In genomic region chr20:57428611-57429496, GRCh38 we compare ENCODE assay signal across 15 cellular contexts. TPM values are rescaled to one million over a fixed set of nuclear protein-coding genes. Genes with fewer than 3 reads are reported as not detected.
DNase-seq lines count a peak whose midpoint lies in the region; ATAC-seq and TF ChIP-seq lines count a peak whose summit lies in the region.
"Had no signal": no experiment of that assay in that cellular context is flagged by ENCODE, and none has a peak within 500 bp of the region (broad histone marks: within the 10 kb centered on the region; RNA-seq: fewer than 3 reads in every experiment).

No MANE protein-coding gene starts in this region.

- no peaks in the 10 kb centered on the region for H3F3A ChIP-seq in PC-3 (ENCODE audit: low read length, unreplicated experiment)

- H2AFZ ChIP-seq in PC-3 (ENCODE audit: low read length), result peak overlapping the region; percentile 59; the same call in 1 of the 2 replicates

- POLR2A ChIA-PET in PC-3 (lab: Charles Lee; ENCODE audit: unreplicated experiment), result no interaction called here

- peak; percentile 33 for DNase-seq in G401 (ENCODE audit: low spot score)
- no peak for DNase-seq in PC-3
- peak; percentile 11 to 53 for DNase-seq in hippocampal formation (lab: John Stamatoyannopoulos, UW)
- peak; percentile 13 to 92 (median 56) for DNase-seq in posterior cingulate gyrus
- DNase-seq: activated T-cell treated with anti-CD3 and anti-CD28 coated beads, Interleukin-2, amount 50 U/mL, for 4 hours; mesendoderm; NCI-H1092; NCI-H774; stimulated activated CD4-positive, alpha-beta T cell treated with anti-CD3 and anti-CD28 coated beads, Interleukin-4, amount 100 ng/mL, for 4 hours; T-helper 1 cell; testis had no signal

- H3K4me3 ChIP-seq in PC-3 (ENCODE audit: low read length), result no peak overlapping the region
- H3K4me3 ChIP-seq: breast epithelium, testis had no signal

- peaks cover 15% of the 10 kb centered on the region for H3K4me1 ChIP-seq in PC-3 (ENCODE audit: insufficient read depth, low read length)
- H3K4me1 ChIP-seq: breast epithelium had no signal

- H3K36me3 ChIP-seq in PC-3 (ENCODE audit: low read depth, low read length), result no peaks in the 10 kb centered on the region
- H3K36me3 ChIP-seq: breast epithelium had no signal

- CTCF ChIA-PET in PC-3 (lab: Charles Lee), result no interaction called here

- H4K20me1 ChIP-seq in PC-3 (ENCODE audit: low read length), result no peaks in the 10 kb centered on the region

- no peak overlapping the region for H3K9ac ChIP-seq in PC-3 (ENCODE audit: low read length)

- no peak overlapping the region for H3K4me2 ChIP-seq in PC-3 (ENCODE audit: low read length)

- no peaks in the 10 kb centered on the region for H3K27me3 ChIP-seq in PC-3 (ENCODE audit: low read length)
- H3K27me3 ChIP-seq: breast epithelium, testis had no signal

- no peaks in the 10 kb centered on the region for H3K79me2 ChIP-seq in PC-3 (ENCODE audit: low read length)

- H3K27ac ChIP-seq in PC-3 (ENCODE audit: low read length), result no peak overlapping the region
- H3K27ac ChIP-seq: breast epithelium, testis had no signal

- H3K9me3 ChIP-seq in PC-3 (ENCODE audit: low read length), result no peaks in the 10 kb centered on the region
- H3K9me3 ChIP-seq: breast epithelium, testis had no signal

- no peaks in the 10 kb centered on the region for H3K9me2 ChIP-seq in PC-3 (replicated peaks; ENCODE audit: low read length)

- intact Hi-C loops in PC-3 (cut with micrococcal nuclease), result no loop called here
- intact Hi-C loops in posterior cingulate gyrus (cut with DNase I), result no loop called here

- ATAC-seq in PC-3 (no peak), HG02852 (IDR thresholded peaks at IDR 0.05; ENCODE audit: unreplicated experiment) (no peak), GM18520 (IDR thresholded peaks at IDR 0.05; ENCODE audit: unreplicated experiment) (no peak), GM19023 (IDR thresholded peaks at IDR 0.05; ENCODE audit: unreplicated experiment) (no peak)
- ATAC-seq: activated T-cell treated with anti-CD3 and anti-CD28 coated beads, Interleukin-2, amount 50 U/mL, for 4 hours had no signal

- no TSS peak for BruUV-seq in PC-3 (replicated peaks; lab: Mats Ljungman, UMichigan)

- TF ChIP-seq CTCF in PC-3 (conservative IDR thresholded peaks at IDR 0.05; ENCODE audit: low read depth, low read length), result no peak

- in situ Hi-C loops in G401 (cut with HindIII; ENCODE audit: low sequenced_read_pairs), result no loop called here

RNA-seq across cellular contexts. Expression of gene RBM38, which starts 37.7 kb away (rescaled TPM):
- total RNA-seq in G401 (2014; rRNA removed; shearing (Covaris generic)), result 74.9 and 101 TPM in 2 replicates
- 56.5 and 59.3 TPM in 2 replicates for total RNA-seq in PC-3 (2014; rRNA removed)
